Comparison of ENCODE assay signal across 20 cellular contexts in the genomic region with DNA sequence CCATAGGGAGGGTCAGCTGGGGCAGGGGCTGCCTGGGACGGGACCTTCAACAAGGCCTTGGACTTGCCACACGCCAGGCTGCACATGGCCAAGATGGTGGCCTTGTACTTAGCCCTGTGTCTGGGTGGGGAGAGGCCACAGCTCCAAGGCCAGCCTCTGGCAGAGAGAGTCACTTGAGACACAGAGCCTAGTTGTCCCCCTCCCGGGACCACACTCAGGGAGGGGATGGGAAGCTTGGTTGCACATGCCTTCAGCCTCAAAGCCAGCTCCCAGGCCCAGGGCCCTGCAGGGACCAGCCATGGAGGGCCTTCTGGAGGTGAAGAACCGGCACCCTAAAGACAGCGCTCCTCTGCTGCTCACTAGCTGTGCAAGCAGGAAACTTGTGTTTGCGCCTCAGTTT. TPM values are rescaled to one million over a fixed set of nuclear protein-coding genes. Genes with fewer than 3 reads are reported as not detected.
"Had no signal": no experiment of that assay in that cellular context is flagged by ENCODE, and none has a peak within 500 bp of the region (broad histone marks: within the 10 kb centered on the region; RNA-seq: fewer than 3 reads in every experiment).

No MANE protein-coding gene starts in this region.

- H3K36me3 ChIP-seq: neutrophil, transverse colon had no signal

- H3K9me3 ChIP-seq: body of pancreas, esophagus muscularis mucosa, gastroesophageal sphincter, heart right ventricle, neutrophil, transverse colon had no signal

- H3K27ac Mint-ChIP-seq: activated CD4-positive, alpha-beta T cell treated with anti-CD3 and anti-CD28 coated beads, Interleukin-2, amount 10 ng/mL, durations not matched to agents 24 days and 14 days; activated T-helper 1 cell treated with anti-CD3 and anti-CD28 coated beads, Interleukin-12 subunit alpha, Interleukin-12 subunit beta, Interleukin-2, Interleukin-4 antibody, amounts not matched to agents 30 ng/mL and 10 ng/mL and 1 ng/mL, durations not matched to agents 14 hours and 24 hours and 36 hours; T-cell had no signal

- DNase-seq: activated CD4-positive, alpha-beta T cell treated with anti-CD3 and anti-CD28 coated beads, Interleukin-2, amount 10 ng/mL, durations not matched to agents 24 days and 14 days; activated naive CD4-positive, alpha-beta T cell; activated T-cell treated with anti-CD3 and anti-CD28 coated beads for 4 hours; body of pancreas; caudate nucleus; cortex of kidney; heart right ventricle; kidney glomerular epithelial cell; mesenchymal stem cell; naive thymus-derived CD8-positive, alpha-beta T cell; stimulated activated naive CD4-positive, alpha-beta T cell; substantia nigra; transverse colon had no signal

- H3K27me3 Mint-ChIP-seq: naive thymus-derived CD8-positive, alpha-beta T cell; T-cell had no signal

- H3K27me3 ChIP-seq: body of pancreas, heart right ventricle, neutrophil, transverse colon had no signal

- H3K27ac ChIP-seq: body of pancreas, esophagus muscularis mucosa, gastroesophageal sphincter, heart right ventricle, neutrophil, transverse colon had no signal

- ATAC-seq: body of pancreas; gastroesophageal sphincter; naive thymus-derived CD8-positive, alpha-beta T cell; SK-N-SH treated with all-trans-retinoic acid at 6 μM for 48 hours; T-cell had no signal

- H3K4me3 Mint-ChIP-seq: activated T-helper 1 cell treated with anti-CD3 and anti-CD28 coated beads, Interleukin-12 subunit alpha, Interleukin-12 subunit beta, Interleukin-2, Interleukin-4 antibody, amounts not matched to agents 30 ng/mL and 10 ng/mL and 1 ng/mL, durations not matched to agents 14 hours and 24 hours and 36 hours had no signal

- H3K4me3 ChIP-seq: body of pancreas, esophagus muscularis mucosa, gastroesophageal sphincter, heart right ventricle, transverse colon had no signal

- H3K9me3 Mint-ChIP-seq: activated CD4-positive, alpha-beta T cell treated with anti-CD3 and anti-CD28 coated beads, Interleukin-2, amount 10 ng/mL, durations not matched to agents 24 days and 14 days; activated T-helper 1 cell treated with anti-CD3 and anti-CD28 coated beads, Interleukin-12 subunit alpha, Interleukin-12 subunit beta, Interleukin-2, Interleukin-4 antibody, amounts not matched to agents 30 ng/mL and 10 ng/mL and 1 ng/mL, durations not matched to agents 14 hours and 24 hours and 36 hours; naive thymus-derived CD8-positive, alpha-beta T cell; T-cell had no signal

RNA-seq across cellular contexts. Expression of gene MMRN2, which starts 16.7 kb away (rescaled TPM):
- total RNA-seq: activated CD4-positive, alpha-beta T cell treated with anti-CD3 and anti-CD28 coated beads, Interleukin-2, amount 10 ng/mL, durations not matched to agents 24 days and 14 days; activated T-helper 1 cell treated with anti-CD3 and anti-CD28 coated beads, Interleukin-12 subunit alpha, Interleukin-12 subunit beta, Interleukin-2, Interleukin-4 antibody, amounts not matched to agents 30 ng/mL and 10 ng/mL and 1 ng/mL, durations not matched to agents 14 hours and 24 hours and 36 hours had no signal

RNA-seq across cellular contexts. Expression of gene SNCG, which starts 17.7 kb away (rescaled TPM):
- polyA plus RNA-seq: naive thymus-derived CD8-positive, alpha-beta T cell had no signal

RNA-seq across cellular contexts. Expression of gene ADIRF, which starts 27.6 kb away (rescaled TPM):
- total RNA-seq: activated CD4-positive, alpha-beta T cell treated with anti-CD3 and anti-CD28 coated beads, Interleukin-2, amount 10 ng/mL, durations not matched to agents 24 days and 14 days; activated T-helper 1 cell treated with anti-CD3 and anti-CD28 coated beads, Interleukin-12 subunit alpha, Interleukin-12 subunit beta, Interleukin-2, Interleukin-4 antibody, amounts not matched to agents 30 ng/mL and 10 ng/mL and 1 ng/mL, durations not matched to agents 14 hours and 24 hours and 36 hours; naive thymus-derived CD8-positive, alpha-beta T cell; renal cortical epithelial cell had no signal
- polyA plus RNA-seq: naive thymus-derived CD8-positive, alpha-beta T cell had no signal
